ENCODE assay signal across 1 cellular context in the genomic region with DNA sequence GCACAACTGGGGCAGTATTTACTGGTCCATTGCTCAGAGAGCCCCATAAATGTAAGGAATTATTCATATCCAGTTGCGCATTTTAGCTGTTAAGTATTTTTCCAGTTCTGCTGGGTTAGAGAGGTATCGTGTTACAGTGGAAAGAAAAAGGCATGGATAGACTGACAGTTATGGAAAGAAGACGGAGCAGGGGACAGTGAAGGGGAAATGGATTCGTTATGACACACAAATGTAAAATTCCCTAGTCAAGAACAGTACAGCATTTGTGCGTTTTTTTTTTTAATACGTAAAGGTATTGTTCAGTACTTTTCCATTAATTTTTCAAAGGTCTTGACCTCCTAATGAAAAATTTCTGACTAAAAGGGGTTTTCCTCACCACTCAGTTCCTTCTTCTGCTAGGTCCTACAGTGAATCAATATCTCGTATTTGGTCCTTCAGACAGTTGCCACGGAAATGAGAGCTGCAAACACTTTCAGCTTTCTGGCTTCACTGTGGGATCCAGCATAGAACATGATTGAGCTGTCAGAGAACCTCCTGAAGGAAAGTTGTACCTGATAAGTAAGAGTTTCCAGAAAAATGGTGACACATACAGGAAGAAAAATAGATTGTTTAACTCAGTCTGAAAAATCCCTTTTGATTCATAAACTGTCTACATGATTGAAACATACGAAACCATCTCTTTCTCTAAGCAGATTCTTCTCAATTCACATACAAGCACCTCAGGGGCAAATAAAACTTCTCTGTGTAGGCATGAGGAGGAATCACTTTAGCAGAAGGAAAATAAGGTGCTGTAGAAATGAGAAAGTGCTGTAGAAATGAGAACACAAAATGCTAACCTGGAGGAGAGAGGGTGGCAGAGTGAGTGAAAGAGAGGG.
TF ChIP-seq lines count a peak whose summit lies in the region.

No MANE protein-coding gene starts in this region.

TF ChIP-seq in SK-N-SH, 30 proteins besides CTCF, POLR2A, EP300 and RAD21 (continued from another document):
- TF ChIP-seq RCOR1 (IDR thresholded peaks at IDR 0.05; ENCODE audit: low read length) (no peak), NRF1 (IDR thresholded peaks at IDR 0.05; ENCODE audit: low read depth, low read length) (no peak), TAF1 (IDR thresholded peaks at IDR 0.05; ENCODE audit: borderline replicate concordance, low read depth, low read length) (0 out of 2 replicates have a peak, but pooled peaks have one; percentile 5), YY1 (IDR thresholded peaks at IDR 0.05; ENCODE audit: low read depth) (no peak), POLR2AphosphoS5 (IDR thresholded peaks at IDR 0.05; ENCODE audit: low read depth, low read length) (no peak), JUND (IDR thresholded peaks at IDR 0.05) (0 out of 2 replicates have a peak, but pooled peaks have one; percentile 40), TCF12 (IDR thresholded peaks at IDR 0.05) (peak; percentile 51; the same call in 1 of the 2 replicates), MEF2A (IDR thresholded peaks at IDR 0.05; ENCODE audit: borderline replicate concordance, low read depth) (no peak), CHD2 (IDR thresholded peaks at IDR 0.05; ENCODE audit: low read length, partially characterized antibody) (no peak), ELF1 (IDR thresholded peaks at IDR 0.05) (0 out of 2 replicates have a peak, but pooled peaks have one; percentile 15)
- TF ChIP-seq, protein P1, sequence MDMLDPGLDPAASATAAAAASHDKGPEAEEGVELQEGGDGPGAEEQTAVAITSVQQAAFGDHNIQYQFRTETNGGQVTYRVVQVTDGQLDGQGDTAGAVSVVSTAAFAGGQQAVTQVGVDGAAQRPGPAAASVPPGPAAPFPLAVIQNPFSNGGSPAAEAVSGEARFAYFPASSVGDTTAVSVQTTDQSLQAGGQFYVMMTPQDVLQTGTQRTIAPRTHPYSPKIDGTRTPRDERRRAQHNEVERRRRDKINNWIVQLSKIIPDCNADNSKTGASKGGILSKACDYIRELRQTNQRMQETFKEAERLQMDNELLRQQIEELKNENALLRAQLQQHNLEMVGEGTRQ (IDR thresholded peaks at IDR 0.05; ENCODE audit: borderline replicate concordance, low read depth, low read length): no peak
- TF ChIP-seq, protein P2, sequence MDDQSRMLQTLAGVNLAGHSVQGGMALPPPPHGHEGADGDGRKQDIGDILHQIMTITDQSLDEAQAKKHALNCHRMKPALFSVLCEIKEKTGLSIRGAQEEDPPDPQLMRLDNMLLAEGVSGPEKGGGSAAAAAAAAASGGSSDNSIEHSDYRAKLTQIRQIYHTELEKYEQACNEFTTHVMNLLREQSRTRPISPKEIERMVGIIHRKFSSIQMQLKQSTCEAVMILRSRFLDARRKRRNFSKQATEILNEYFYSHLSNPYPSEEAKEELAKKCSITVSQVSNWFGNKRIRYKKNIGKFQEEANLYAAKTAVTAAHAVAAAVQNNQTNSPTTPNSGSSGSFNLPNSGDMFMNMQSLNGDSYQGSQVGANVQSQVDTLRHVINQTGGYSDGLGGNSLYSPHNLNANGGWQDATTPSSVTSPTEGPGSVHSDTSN (IDR thresholded peaks at IDR 0.05): peak; percentile 77
TF ChIP-seq in SK-N-SH: peak in this region for 8.
